Comparison of ENCODE assay signal across 13 cellular contexts in the genomic region with DNA sequence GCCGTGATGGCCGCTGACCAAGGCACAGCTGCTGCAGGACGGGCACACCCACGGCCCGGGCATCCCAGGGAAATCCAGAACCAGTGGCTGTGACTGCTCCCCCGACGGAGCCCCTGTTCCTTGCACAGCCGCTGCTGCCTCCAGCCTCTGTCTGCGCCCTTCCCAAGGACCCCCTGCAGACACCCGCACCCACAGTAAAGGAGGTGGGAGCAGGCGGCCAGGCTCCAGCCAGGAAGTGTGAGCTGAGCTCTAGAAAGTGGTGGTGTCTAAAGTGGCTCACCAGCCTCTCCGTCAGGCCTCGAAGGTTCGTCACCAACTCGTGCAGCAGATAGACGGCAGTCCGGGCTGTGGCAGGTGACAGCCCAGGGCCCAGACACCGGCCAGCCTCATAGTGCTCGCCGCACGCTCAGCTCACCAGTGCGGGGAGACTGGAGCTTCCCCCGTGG.
"Had no signal": no experiment of that assay in that cellular context is flagged by ENCODE, and none has a peak within 500 bp of the region (broad histone marks: within the 10 kb centered on the region; RNA-seq: fewer than 3 reads in every experiment).

No MANE protein-coding gene starts in this region.

- DNase-seq: cortex of kidney; dorsolateral prefrontal cortex; effector CD8-positive, alpha-beta T cell; foreskin melanocyte; mammary epithelial cell; mucosa of descending colon; naive thymus-derived CD8-positive, alpha-beta T cell; sigmoid colon; stimulated activated naive CD4-positive, alpha-beta T cell treated with Interleukin-2 at 50 U/mL for 16 hours; thyroid gland had no signal

- H3K4me3 ChIP-seq: dorsolateral prefrontal cortex, hepatocyte, mucosa of descending colon, sigmoid colon, skin epidermis, thyroid gland, upper lobe of left lung had no signal

- H3K4me2 ChIP-seq: hepatocyte had no signal

- H3K27ac ChIP-seq: dorsolateral prefrontal cortex, hepatocyte, sigmoid colon, skin epidermis, thyroid gland, upper lobe of left lung had no signal

- H3K36me3 ChIP-seq: sigmoid colon, thyroid gland, upper lobe of left lung had no signal

- H3K4me1 ChIP-seq: sigmoid colon, thyroid gland, upper lobe of left lung had no signal

- H3K9me3 ChIP-seq: thyroid gland had no signal

- ATAC-seq: mucosa of descending colon; naive thymus-derived CD8-positive, alpha-beta T cell had no signal

- H3K79me2 ChIP-seq: hepatocyte had no signal

- H2AFZ ChIP-seq: hepatocyte had no signal

- H3K27me3 ChIP-seq: dorsolateral prefrontal cortex, hepatocyte, sigmoid colon, thyroid gland, upper lobe of left lung had no signal
